ENCODE assay signal across 7 cellular contexts in the genomic region with DNA sequence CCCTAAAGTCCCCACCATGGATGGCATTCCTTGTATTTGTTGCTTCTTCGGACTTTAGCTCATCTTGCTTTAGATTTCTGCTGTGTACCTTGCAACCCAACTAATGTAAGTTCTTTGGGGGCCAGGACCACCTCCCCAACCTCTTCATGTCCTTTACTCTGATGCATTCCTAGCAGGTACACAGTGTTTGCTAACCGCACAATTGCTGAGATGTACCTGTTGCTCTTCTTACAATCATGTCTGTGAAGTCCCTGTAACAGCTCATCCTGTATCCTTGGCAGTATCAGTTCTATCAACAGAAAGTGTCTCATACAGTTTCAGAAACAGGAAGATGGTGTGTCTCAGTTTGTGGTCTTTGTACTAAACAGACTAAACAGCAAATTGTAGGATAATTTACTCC.
"Had no signal": no experiment of that assay in that cellular context is flagged by ENCODE, and none has a peak within 500 bp of the region (broad histone marks: within the 10 kb centered on the region; RNA-seq: fewer than 3 reads in every experiment).

No MANE protein-coding gene starts in this region.

- H2AFZ ChIP-seq: GM23338 had no signal

- H3K4me2 ChIP-seq: GM23338 had no signal

- ATAC-seq: GM23338, K562 had no signal

- H3K4me3 ChIP-seq: GM23338, K562 had no signal

- DNase-seq: H9, HCEC 1CT, HFFc6, IMR-90, KG1 had no signal
